Comparison of ENCODE assay signal across 25 cellular contexts in the genomic region with DNA sequence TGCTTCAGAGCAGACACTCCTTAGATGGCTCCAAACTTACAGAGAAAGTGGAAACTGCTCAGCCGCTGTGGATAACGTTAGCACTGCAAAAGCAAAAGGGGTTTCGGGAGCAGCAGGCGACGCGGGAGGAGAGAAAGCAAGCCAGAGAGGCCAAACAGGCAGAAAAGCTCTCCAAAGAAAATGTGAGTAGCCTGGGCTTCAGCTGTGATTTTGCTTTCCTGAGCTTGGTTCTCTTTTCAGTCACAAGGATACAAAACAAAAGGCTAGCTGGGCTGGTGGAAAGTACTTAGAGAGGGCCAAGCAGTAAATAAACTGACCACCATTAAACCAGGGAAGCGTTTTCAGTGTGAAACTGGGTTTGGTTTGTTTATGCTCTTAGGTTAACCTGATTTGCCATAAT.
DNase-seq lines count a peak whose midpoint lies in the region; ATAC-seq, FAIRE-seq and TF ChIP-seq lines count a peak whose summit lies in the region.
"Had no signal": no experiment of that assay in that cellular context is flagged by ENCODE, and none has a peak within 500 bp of the region (broad histone marks: within the 10 kb centered on the region; RNA-seq: fewer than 3 reads in every experiment).

No MANE protein-coding gene starts in this region.

- peaks cover 50% of the 10 kb centered on the region for H3K36me3 Mint-ChIP-seq in endodermal cell (ENCODE audit: low read depth)
- no peaks in the 10 kb centered on the region for H3K36me3 Mint-ChIP-seq in activated CD8-positive, alpha-beta T cell treated with anti-CD3 and anti-CD28 coated beads, Interleukin-2, amount 10 ng/mL, durations not matched to agents 7 days and 5 days (ENCODE audit: low read depth)
- H3K36me3 Mint-ChIP-seq: CD4-positive, CD25-positive, alpha-beta regulatory T cell had no signal

- H3K9me1 ChIP-seq in K562 (ENCODE audit: control insufficient read depth, insufficient read depth, low read length), result no peaks in the 10 kb centered on the region

- DNase-seq in K562 (ENCODE audit: extremely low read depth in 1 of 4, low spot score in 3 of 4) (no peak), endodermal cell (no peak), sciatic nerve (ENCODE audit: low spot score) (no peak), NCI-H1105 (lab: John Stamatoyannopoulos, UW) (no peak), cerebellar nuclear complex (lab: John Stamatoyannopoulos, UW) (no peak), CD1c-positive myeloid dendritic cell (ENCODE audit: extremely low spot score) (no peak)
- DNase-seq in activated CD8-positive, alpha-beta T cell treated with anti-CD3 and anti-CD28 coated beads, Interleukin-2, amount 10 ng/mL, durations not matched to agents 7 days and 5 days, result no peak
- DNase-seq: CD4-positive, CD25-positive, alpha-beta regulatory T cell; COR-L47; DMS 273 treated with DMSO at 0.1 percent for 48 hours; GDM1; KG1; NCI-H1417; NCI-H187; NCI-H2107; NCI-H510A; NCI-H748 treated with DMSO at 0.1 percent for 48 hours; NK-92 treated with Interleukin-12 subunit alpha and Interleukin-12 subunit beta, amount 100 ng/mL, for 24 hours; OCI-M1; Right ventricle myocardium superior had no signal

- H3K4me3 ChIP-seq in K562 (no peak overlapping the region), endodermal cell (ENCODE audit: low read length) (peak overlapping the region; percentile 36), mucosa of stomach (ENCODE audit: low read length) (no peak overlapping the region)
- H3K4me3 ChIP-seq: GM23338 had no signal

- peaks cover 19 to 21% of the 10 kb centered on the region in 2 experiments for H3K27me3 ChIP-seq in K562 (ENCODE audit: control insufficient read depth in 2 of 2, insufficient read depth in 2 of 2, low read length in 2 of 2)
- peaks cover 7% of the 10 kb centered on the region for H3K27me3 ChIP-seq in endodermal cell (ENCODE audit: control insufficient read depth, insufficient read depth, low read length, poor library complexity, severe bottlenecking)
- no peaks in the 10 kb centered on the region for H3K27me3 ChIP-seq in mucosa of stomach (ENCODE audit: control insufficient read depth, insufficient read depth, low read length)

- no peaks in the 10 kb centered on the region for H3K79me2 ChIP-seq in K562 (ENCODE audit: control insufficient read depth, insufficient read depth, low read length)

- no peak for TF ChIP-seq EP300 in K562 (IDR thresholded peaks at IDR 0.05; ENCODE audit: low read length)

- no TSS peak for BruUV-seq in K562 (replicated peaks; lab: Mats Ljungman, UMichigan)

- POLR2A ChIA-PET in K562 (lab: Yijun Ruan, JAX), result interaction anchor here (0.8 kb wide), 1 partner anchor 81 kb away, joined by 3 read pairs; no protein-coding TSS in a partner anchor
- POLR2A ChIA-PET in activated CD8-positive, alpha-beta T cell treated with anti-CD3 and anti-CD28 coated beads, Interleukin-2, amount 10 ng/mL, durations not matched to agents 7 days and 5 days (lab: Charles Lee), result no interaction called here

- H3K4me2 ChIP-seq in K562 (ENCODE audit: insufficient read depth, low read length), result no peak overlapping the region
- H3K4me2 ChIP-seq: GM23338 had no signal

- ATAC-seq in K562 (0 out of 3 replicates have a peak, but pooled peaks have one; percentile 14), sciatic nerve (peak; percentile 50)
- ATAC-seq in activated CD8-positive, alpha-beta T cell treated with anti-CD3 and anti-CD28 coated beads, Interleukin-2, amount 10 ng/mL, durations not matched to agents 7 days and 5 days, result no peak
- ATAC-seq: GM23338, HCT116 had no signal

- FAIRE-seq in K562 (lab: Jason Lieb, UNC), result peak; percentile 11
- FAIRE-seq: GM19239 had no signal

- peaks cover 29% of the 10 kb centered on the region for H3K4me1 Mint-ChIP-seq in endodermal cell
- no peaks in the 10 kb centered on the region for H3K4me1 Mint-ChIP-seq in activated CD8-positive, alpha-beta T cell treated with anti-CD3 and anti-CD28 coated beads, Interleukin-2, amount 10 ng/mL, durations not matched to agents 7 days and 5 days (ENCODE audit: low read depth)
- H3K4me1 Mint-ChIP-seq: B cell; CD4-positive, CD25-positive, alpha-beta regulatory T cell; GM23338 had no signal

- no peak for TF ChIP-seq RAD21 in K562 (CRISPR knock-in tag; conservative IDR thresholded peaks at IDR 0.05 in 1 of 2, IDR thresholded peaks at IDR 0.05 in 1 of 2)

- no peaks in the 10 kb centered on the region for H4K20me1 ChIP-seq in K562 (replicated peaks; ENCODE audit: control insufficient read depth, insufficient read depth, low read length)

- H3K9ac ChIP-seq in K562 (ENCODE audit: insufficient read depth in 1 of 2, low read depth in 2 of 2, low read length in 2 of 2) (no peak overlapping the region), endodermal cell (ENCODE audit: extremely low read depth, low read length, poor library complexity, severe bottlenecking) (no peak overlapping the region), mucosa of stomach (ENCODE audit: low read length) (peak overlapping the region; percentile 9)

- TF ChIP-seq CTCF in K562 (IDR thresholded peaks at IDR 0.05 in 2 of 3, conservative IDR thresholded peaks at IDR 0.05 in 1 of 3; ENCODE audit: insufficient read depth in 2 of 3, low read depth in 1 of 3, low read length in 3 of 3) (no peak), endodermal cell (conservative IDR thresholded peaks at IDR 0.05) (no peak)

- intact Hi-C loops in K562 (cut with micrococcal nuclease) (no loop called here), sciatic nerve (cut with DNase I) (no loop called here)

- peak overlapping the region; percentile 28 for H3K4me3 Mint-ChIP-seq in endodermal cell
- no peak overlapping the region for H3K4me3 Mint-ChIP-seq in activated CD8-positive, alpha-beta T cell treated with anti-CD3 and anti-CD28 coated beads, Interleukin-2, amount 10 ng/mL, durations not matched to agents 7 days and 5 days
- H3K4me3 Mint-ChIP-seq: B cell; CD4-positive, CD25-positive, alpha-beta regulatory T cell; GM23338 had no signal

- in situ Hi-C loops in K562 (cut with MboI), result no loop called here

- TF ChIP-seq POLR2A in K562 (conservative IDR thresholded peaks at IDR 0.05), result no peak

- H3K4me1 ChIP-seq in K562 (replicated peaks in 1 of 2; ENCODE audit: control insufficient read depth in 2 of 2, insufficient read depth in 2 of 2, low read length in 2 of 2), result no peaks in the 10 kb centered on the region
- H3K4me1 ChIP-seq in endodermal cell (ENCODE audit: control insufficient read depth, insufficient read depth, low read length), result peaks cover 21% of the 10 kb centered on the region
- no peaks in the 10 kb centered on the region for H3K4me1 ChIP-seq in mucosa of stomach (ENCODE audit: control insufficient read depth, insufficient read depth, low read length)

- 7% methylated on average over 7 of the region's 7 CpGs for WGBS in K562 (ENCODE audit: insufficient coverage, low coverage, missing lambda C conversion rate)
- 80 to 85% methylated on average over 6 to 7 of the region's 7 CpGs for WGBS in endodermal cell (ENCODE audit: insufficient coverage in 1 of 2, insufficient read length in 1 of 2), 2 experiments

- H3K36me3 ChIP-seq in K562 (ENCODE audit: control insufficient read depth, insufficient read depth, low read length) (no peaks in the 10 kb centered on the region), endodermal cell (ENCODE audit: control insufficient read depth, insufficient read depth, low read length) (peaks cover 10% of the 10 kb centered on the region), mucosa of stomach (ENCODE audit: control insufficient read depth, insufficient read depth, low read length) (peaks cover 6% of the 10 kb centered on the region)

- no peaks in the 10 kb centered on the region for H3K9me3 ChIP-seq in K562 (replicated peaks; ENCODE audit: control insufficient read depth, insufficient read depth, low read depth, low read length)
- no peaks in the 10 kb centered on the region for H3K9me3 ChIP-seq in endodermal cell (ENCODE audit: control insufficient read depth, low read length)
- H3K9me3 ChIP-seq in mucosa of stomach (ENCODE audit: control insufficient read depth, low read length), result no peaks in the 10 kb centered on the region

- no peak overlapping the region for H3K27ac ChIP-seq in K562 (ENCODE audit: extremely low read depth, low read depth, low read length)
- no peak overlapping the region for H3K27ac ChIP-seq in endodermal cell (ENCODE audit: low read depth, low read length)

- no peaks in the 10 kb centered on the region for H3K27me3 Mint-ChIP-seq in endodermal cell (ENCODE audit: insufficient read depth)
- peaks cover 8% of the 10 kb centered on the region for H3K27me3 Mint-ChIP-seq in activated CD8-positive, alpha-beta T cell treated with anti-CD3 and anti-CD28 coated beads, Interleukin-2, amount 10 ng/mL, durations not matched to agents 7 days and 5 days (ENCODE audit: low read depth)
- H3K27me3 Mint-ChIP-seq: B cell had no signal

- H2AFZ ChIP-seq in K562 (ENCODE audit: low read depth, low read length), result no peak overlapping the region
- H2AFZ ChIP-seq: GM23338 had no signal

- no peaks in the 10 kb centered on the region for H3K9me3 Mint-ChIP-seq in endodermal cell
- H3K9me3 Mint-ChIP-seq in activated CD8-positive, alpha-beta T cell treated with anti-CD3 and anti-CD28 coated beads, Interleukin-2, amount 10 ng/mL, durations not matched to agents 7 days and 5 days (ENCODE audit: insufficient read depth), result no peaks in the 10 kb centered on the region
- H3K9me3 Mint-ChIP-seq: GM23338 had no signal

- CTCF ChIA-PET in K562 (lab: Yijun Ruan, JAX; ENCODE audit: low intra/inter-chr PET ratio), result no interaction called here
- CTCF ChIA-PET in activated CD8-positive, alpha-beta T cell treated with anti-CD3 and anti-CD28 coated beads, Interleukin-2, amount 10 ng/mL, durations not matched to agents 7 days and 5 days (lab: Charles Lee), result no interaction called here

- H3K27ac Mint-ChIP-seq in endodermal cell, result peak overlapping the region; percentile 45
- H3K27ac Mint-ChIP-seq in activated CD8-positive, alpha-beta T cell treated with anti-CD3 and anti-CD28 coated beads, Interleukin-2, amount 10 ng/mL, durations not matched to agents 7 days and 5 days, result no peak overlapping the region
- H3K27ac Mint-ChIP-seq: B cell; CD4-positive, CD25-positive, alpha-beta regulatory T cell; GM23338 had no signal

TF ChIP-seq in K562, 482 proteins besides CTCF, POLR2A, EP300 and RAD21 (continues in another document):
- TF ChIP-seq CBX2 (IDR thresholded peaks at IDR 0.05; ENCODE audit: insufficient read depth, low read length, poor library complexity, severe bottlenecking) (no peak), PPARD (CRISPR knock-in tag; IDR thresholded peaks at IDR 0.05) (no peak), ZNF717 (CRISPR knock-in tag; IDR thresholded peaks at IDR 0.05) (no peak), RBM39 (optimal IDR thresholded peaks at IDR 0.05; ENCODE audit: low read depth, low read length) (no peak), ZNF41 (CRISPR knock-in tag; conservative IDR thresholded peaks at IDR 0.05) (no peak), SRSF3 (IDR thresholded peaks at IDR 0.05; ENCODE audit: insufficient read depth, low read length) (no peak), ZNF408 (CRISPR knock-in tag; IDR thresholded peaks at IDR 0.05; ENCODE audit: low read depth) (no peak), ZNF134 (CRISPR knock-in tag; conservative IDR thresholded peaks at IDR 0.05) (no peak), ILK (tag; IDR thresholded peaks at IDR 0.05; ENCODE audit: borderline replicate concordance, low read depth) (no peak), KAT8 (IDR thresholded peaks at IDR 0.05; ENCODE audit: low read depth) (no peak)
